Comparison of ENCODE assay signal across 7 cellular contexts in genomic region chr18:14606551-14606950, GRCh38.
DNase-seq lines count a peak whose midpoint lies in the region; ATAC-seq, FAIRE-seq and TF ChIP-seq lines count a peak whose summit lies in the region.
"Not testable (repeated sequence)": the region's sequence is repeated elsewhere in the genome, so short reads cannot be mapped to it uniquely, and the experiment has no call there.

No MANE protein-coding gene starts in this region.

- H3K27ac ChIP-seq in CD8-positive, alpha-beta T cell (ENCODE audit: low read depth, low read length); small intestine (ENCODE audit: low read depth in 1 of 2, low read length in 1 of 2): not testable (repeated sequence)

- intact Hi-C loops in CD8-positive, alpha-beta T cell (cut with DNase I, micrococcal nuclease); activated T-helper 1 cell treated with anti-CD3 and anti-CD28 coated beads, Interleukin-12 subunit alpha, Interleukin-12 subunit beta, Interleukin-2, Interleukin-4 antibody, amounts not matched to agents 30 ng/mL and 10 ng/mL and 1 ng/mL, durations not matched to agents 14 hours and 24 hours and 36 hours (cut with micrococcal nuclease): not testable (repeated sequence)

- peaks cover 27% of the 10 kb centered on the region for H3K4me1 Mint-ChIP-seq in CD8-positive, alpha-beta T cell (ENCODE audit: low read depth)
- H3K4me1 Mint-ChIP-seq in T-cell (peaks cover 26 to 40% (median 38%) of the 10 kb centered on the region in 3 donors), immature natural killer cell (peaks cover 21 to 25% of the 10 kb centered on the region in 2 donors)
- H3K4me1 Mint-ChIP-seq in activated CD4-positive, alpha-beta memory T cell treated with anti-CD3 and anti-CD28 coated beads, Interleukin-2, amount 10 ng/mL, durations not matched to agents 7 days and 5 days = peaks cover 16% of the 10 kb centered on the region
- peaks cover 13% of the 10 kb centered on the region for H3K4me1 Mint-ChIP-seq in activated T-helper 1 cell treated with anti-CD3 and anti-CD28 coated beads, Interleukin-12 subunit alpha, Interleukin-12 subunit beta, Interleukin-2, Interleukin-4 antibody, amounts not matched to agents 30 ng/mL and 10 ng/mL and 1 ng/mL, durations not matched to agents 14 hours and 24 hours and 36 hours (ENCODE audit: low read depth)
- peaks cover 21% of the 10 kb centered on the region for H3K4me1 Mint-ChIP-seq in activated naive CD8-positive, alpha-beta T cell treated with anti-CD3 and anti-CD28 coated beads for 36 hours

- peak overlapping the region; percentile 33 for H3K4me3 Mint-ChIP-seq in CD8-positive, alpha-beta T cell
- H3K4me3 Mint-ChIP-seq in T-cell (peak overlapping the region; percentile 32 to 59 (median 43)), immature natural killer cell (peak overlapping the region; percentile 1 to 81 (median 64))
- H3K4me3 Mint-ChIP-seq in activated CD4-positive, alpha-beta memory T cell treated with anti-CD3 and anti-CD28 coated beads, Interleukin-2, amount 10 ng/mL, durations not matched to agents 7 days and 5 days = not testable (repeated sequence)
- H3K4me3 Mint-ChIP-seq in activated T-helper 1 cell treated with anti-CD3 and anti-CD28 coated beads, Interleukin-12 subunit alpha, Interleukin-12 subunit beta, Interleukin-2, Interleukin-4 antibody, amounts not matched to agents 30 ng/mL and 10 ng/mL and 1 ng/mL, durations not matched to agents 14 hours and 24 hours and 36 hours = peak overlapping the region; percentile 17
- peak overlapping the region; percentile 33 for H3K4me3 Mint-ChIP-seq in activated naive CD8-positive, alpha-beta T cell treated with anti-CD3 and anti-CD28 coated beads for 36 hours

- POLR2A ChIA-PET in CD8-positive, alpha-beta T cell (lab: Charles Lee); T-cell (lab: Charles Lee); activated CD4-positive, alpha-beta memory T cell treated with anti-CD3 and anti-CD28 coated beads, Interleukin-2, amount 10 ng/mL, durations not matched to agents 7 days and 5 days (lab: Charles Lee): not testable (repeated sequence)

- peak; percentile 23 for ATAC-seq in CD8-positive, alpha-beta T cell
- ATAC-seq in T-cell (replicated peaks in 1 of 4) = peak; percentile 23 to 53 (median 45)

- not testable (repeated sequence) for DNase-seq in CD8-positive, alpha-beta T cell; T-cell; activated CD4-positive, alpha-beta memory T cell treated with anti-CD3 and anti-CD28 coated beads, Interleukin-2, amount 10 ng/mL, durations not matched to agents 7 days and 5 days; activated T-helper 1 cell treated with anti-CD3 and anti-CD28 coated beads, Interleukin-12 subunit alpha, Interleukin-12 subunit beta, Interleukin-2, Interleukin-4 antibody, amounts not matched to agents 30 ng/mL and 10 ng/mL and 1 ng/mL, durations not matched to agents 14 hours and 24 hours and 36 hours (ENCODE audit: low spot score); activated naive CD8-positive, alpha-beta T cell treated with anti-CD3 and anti-CD28 coated beads for 36 hours; immature natural killer cell; small intestine

- peak overlapping the region; percentile 28 for H3K27ac Mint-ChIP-seq in CD8-positive, alpha-beta T cell
- H3K27ac Mint-ChIP-seq in T-cell (peak overlapping the region; percentile 90 to 93), immature natural killer cell (peak overlapping the region; percentile 1 to 87 (median 58))
- peak overlapping the region; percentile 12 for H3K27ac Mint-ChIP-seq in activated CD4-positive, alpha-beta memory T cell treated with anti-CD3 and anti-CD28 coated beads, Interleukin-2, amount 10 ng/mL, durations not matched to agents 7 days and 5 days
- H3K27ac Mint-ChIP-seq in activated T-helper 1 cell treated with anti-CD3 and anti-CD28 coated beads, Interleukin-12 subunit alpha, Interleukin-12 subunit beta, Interleukin-2, Interleukin-4 antibody, amounts not matched to agents 30 ng/mL and 10 ng/mL and 1 ng/mL, durations not matched to agents 14 hours and 24 hours and 36 hours = not testable (repeated sequence)
- peak overlapping the region; percentile 4 for H3K27ac Mint-ChIP-seq in activated naive CD8-positive, alpha-beta T cell treated with anti-CD3 and anti-CD28 coated beads for 36 hours

- not testable (repeated sequence) for H3K27me3 ChIP-seq in CD8-positive, alpha-beta T cell (ENCODE audit: insufficient read depth, low read length); small intestine (ENCODE audit: control insufficient read depth in 2 of 2, insufficient read depth in 2 of 2, low read length in 2 of 2)

- peaks cover 12% of the 10 kb centered on the region for H3K4me1 ChIP-seq in CD8-positive, alpha-beta T cell (ENCODE audit: insufficient read depth, low read length)
- not testable (repeated sequence) for H3K4me1 ChIP-seq in small intestine (ENCODE audit: control insufficient read depth in 2 of 2, insufficient read depth in 1 of 2, low read depth in 1 of 2, low read length in 1 of 2)

- not testable (repeated sequence) for H3K27me3 Mint-ChIP-seq in CD8-positive, alpha-beta T cell (ENCODE audit: low read depth); T-cell; activated CD4-positive, alpha-beta memory T cell treated with anti-CD3 and anti-CD28 coated beads, Interleukin-2, amount 10 ng/mL, durations not matched to agents 7 days and 5 days; activated T-helper 1 cell treated with anti-CD3 and anti-CD28 coated beads, Interleukin-12 subunit alpha, Interleukin-12 subunit beta, Interleukin-2, Interleukin-4 antibody, amounts not matched to agents 30 ng/mL and 10 ng/mL and 1 ng/mL, durations not matched to agents 14 hours and 24 hours and 36 hours (ENCODE audit: insufficient read depth); activated naive CD8-positive, alpha-beta T cell treated with anti-CD3 and anti-CD28 coated beads for 36 hours; immature natural killer cell (ENCODE audit: low read depth in 3 of 3)

- WGBS in small intestine, 3 donors = 32 to 40% (median 39%) methylated on average over 2 of the region's 2 CpGs

- H3K9me3 Mint-ChIP-seq in CD8-positive, alpha-beta T cell; T-cell; activated CD4-positive, alpha-beta memory T cell treated with anti-CD3 and anti-CD28 coated beads, Interleukin-2, amount 10 ng/mL, durations not matched to agents 7 days and 5 days; activated T-helper 1 cell treated with anti-CD3 and anti-CD28 coated beads, Interleukin-12 subunit alpha, Interleukin-12 subunit beta, Interleukin-2, Interleukin-4 antibody, amounts not matched to agents 30 ng/mL and 10 ng/mL and 1 ng/mL, durations not matched to agents 14 hours and 24 hours and 36 hours; activated naive CD8-positive, alpha-beta T cell treated with anti-CD3 and anti-CD28 coated beads for 36 hours; immature natural killer cell: not testable (repeated sequence)

- peak; percentile 96 for FAIRE-seq in small intestine (lab: Jason Lieb, UNC)

- not testable (repeated sequence) for H3K9me3 ChIP-seq in CD8-positive, alpha-beta T cell (ENCODE audit: low read length); small intestine (ENCODE audit: control insufficient read depth, low read depth)

- H3K36me3 ChIP-seq in CD8-positive, alpha-beta T cell (ENCODE audit: insufficient read depth, low read length); small intestine (ENCODE audit: control insufficient read depth in 2 of 2, insufficient read depth in 2 of 2, low read length in 2 of 2): not testable (repeated sequence)

- H3K36me3 Mint-ChIP-seq in CD8-positive, alpha-beta T cell; T-cell; activated CD4-positive, alpha-beta memory T cell treated with anti-CD3 and anti-CD28 coated beads, Interleukin-2, amount 10 ng/mL, durations not matched to agents 7 days and 5 days (ENCODE audit: low read depth); activated T-helper 1 cell treated with anti-CD3 and anti-CD28 coated beads, Interleukin-12 subunit alpha, Interleukin-12 subunit beta, Interleukin-2, Interleukin-4 antibody, amounts not matched to agents 30 ng/mL and 10 ng/mL and 1 ng/mL, durations not matched to agents 14 hours and 24 hours and 36 hours (ENCODE audit: low read depth); activated naive CD8-positive, alpha-beta T cell treated with anti-CD3 and anti-CD28 coated beads for 36 hours; immature natural killer cell: not testable (repeated sequence)

- not testable (repeated sequence) for TF ChIP-seq CTCF in CD8-positive, alpha-beta T cell (IDR thresholded peaks at IDR 0.05)

- H3K4me3 ChIP-seq in CD8-positive, alpha-beta T cell (ENCODE audit: low read depth, low read length); small intestine (ENCODE audit: low read depth in 1 of 2, low read length in 2 of 2): not testable (repeated sequence)

- CTCF ChIA-PET in CD8-positive, alpha-beta T cell (lab: Charles Lee); T-cell (lab: Charles Lee); activated CD4-positive, alpha-beta memory T cell treated with anti-CD3 and anti-CD28 coated beads, Interleukin-2, amount 10 ng/mL, durations not matched to agents 7 days and 5 days (lab: Charles Lee): not testable (repeated sequence)
